ENCODE assay signal across 1 cellular context in genomic region chr16:28338230-28338629, GRCh38. TPM values are rescaled to one million over a fixed set of nuclear protein-coding genes. Genes with fewer than 3 reads are reported as not detected.
"Had no signal": no experiment of that assay in that cellular context is flagged by ENCODE, and none has a peak within 500 bp of the region (broad histone marks: within the 10 kb centered on the region; RNA-seq: fewer than 3 reads in every experiment).

No MANE protein-coding gene starts in this region.

RNA-seq across cellular contexts. Expression of gene SBK1, which starts 45.9 kb away (rescaled TPM):
- total RNA-seq: ascending aorta had no signal
